8 cellular contexts compared by ENCODE assay signal in the genomic region with DNA sequence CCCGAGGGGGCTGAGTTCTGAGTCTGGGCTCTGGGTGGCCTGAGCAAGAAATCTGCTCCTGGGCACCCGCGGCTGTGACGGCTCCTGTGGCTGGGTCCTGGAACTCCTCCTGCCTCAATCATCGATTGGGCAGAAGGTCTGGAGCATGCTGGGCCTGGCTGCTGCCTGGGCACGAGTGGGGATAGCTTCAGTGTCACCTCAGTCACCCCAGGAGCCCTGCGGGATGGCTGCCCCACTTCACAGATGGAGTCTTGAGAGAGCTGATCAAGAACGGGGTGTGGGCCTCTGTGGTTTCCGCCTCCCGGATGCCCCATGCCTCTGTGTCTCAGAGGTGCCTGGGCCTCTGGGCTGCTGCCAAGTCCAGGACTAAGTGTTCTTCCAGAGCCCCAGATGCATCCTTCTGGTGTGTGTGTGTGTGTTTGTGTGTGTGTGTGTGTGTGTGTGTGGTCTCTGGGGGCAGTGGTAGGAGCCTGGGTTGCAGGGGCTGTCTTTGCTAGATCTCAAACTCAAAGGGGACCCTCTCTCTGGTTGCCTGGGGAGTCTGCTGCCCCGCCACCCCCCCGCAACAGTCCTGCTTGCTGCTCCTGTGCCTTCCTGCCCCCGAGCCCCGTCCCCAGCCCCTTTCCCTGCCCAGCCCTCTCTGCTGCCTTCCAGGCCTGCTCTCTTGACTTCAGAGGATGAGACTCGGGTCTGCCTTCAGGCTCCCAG.
DNase-seq lines count a peak whose midpoint lies in the region; ATAC-seq lines count a peak whose summit lies in the region.

No MANE protein-coding gene starts in this region.

- peaks cover 5% of the 10 kb centered on the region for H3K36me3 Mint-ChIP-seq in central memory CD8-positive, alpha-beta T cell (ENCODE audit: insufficient read depth)

- peak; percentile 90 for DNase-seq in GDM1 (lab: John Stamatoyannopoulos, UW)
- DNase-seq in UCSD-AML1 (lab: John Stamatoyannopoulos, UW; ENCODE audit: unreplicated experiment) = peak; percentile 91
- peak; percentile 55 to 71 for DNase-seq in central memory CD8-positive, alpha-beta T cell (ENCODE audit: low spot score in 2 of 2)
- peak; percentile 28 to 51 for DNase-seq in stimulated activated CD4-positive, alpha-beta T cell treated with anti-CD3 and anti-CD28 coated beads, Interleukin-15, amount 100 ng/mL, for 1 hour (ENCODE audit: low read depth in 1 of 2, low spot score in 1 of 2)
- DNase-seq in NCI-H82 treated with DMSO at 0.1 percent for 48 hours (lab: John Stamatoyannopoulos, UW; ENCODE audit: unreplicated experiment) = no peak
- no peak for DNase-seq in HPDE6-E6E7 (ENCODE audit: extremely low spot score)
- no peak for DNase-seq in kidney tubule cell (ENCODE audit: low spot score)

- no peaks in the 10 kb centered on the region for H3K27me3 Mint-ChIP-seq in central memory CD8-positive, alpha-beta T cell

- H3K27ac Mint-ChIP-seq in central memory CD8-positive, alpha-beta T cell (ENCODE audit: low read depth) = peak overlapping the region; percentile 90

- peaks cover 7% of the 10 kb centered on the region for H3K9me3 Mint-ChIP-seq in central memory CD8-positive, alpha-beta T cell

- ATAC-seq in central memory CD8-positive, alpha-beta T cell (replicated peaks; ENCODE audit: extremely low read depth, poor library complexity, severe bottlenecking) = peak; percentile 83
- ATAC-seq in GM21825 (IDR thresholded peaks at IDR 0.05; ENCODE audit: unreplicated experiment) = no peak

- peaks cover 51% of the 10 kb centered on the region for H3K4me1 Mint-ChIP-seq in central memory CD8-positive, alpha-beta T cell

- H3K4me3 Mint-ChIP-seq in central memory CD8-positive, alpha-beta T cell = peak overlapping the region; percentile 72

Comparison
In these comparisons a context has a peak if more than half of its experiments do, and no peak if none do; other contexts are left out.
1. DNase-seq: peak in GDM1 (single experiment), UCSD-AML1 (single experiment), central memory CD8-positive, alpha-beta T cell (2 of 2) and stimulated activated CD4-positive, alpha-beta T cell treated with anti-CD3 and anti-CD28 coated beads, Interleukin-15, amount 100 ng/mL, for 1 hour (2 of 2); none in NCI-H82 treated with DMSO at 0.1 percent for 48 hours (single experiment), HPDE6-E6E7 (single experiment) and kidney tubule cell (single experiment).